21 cellular contexts compared by ENCODE assay signal in the genomic region with DNA sequence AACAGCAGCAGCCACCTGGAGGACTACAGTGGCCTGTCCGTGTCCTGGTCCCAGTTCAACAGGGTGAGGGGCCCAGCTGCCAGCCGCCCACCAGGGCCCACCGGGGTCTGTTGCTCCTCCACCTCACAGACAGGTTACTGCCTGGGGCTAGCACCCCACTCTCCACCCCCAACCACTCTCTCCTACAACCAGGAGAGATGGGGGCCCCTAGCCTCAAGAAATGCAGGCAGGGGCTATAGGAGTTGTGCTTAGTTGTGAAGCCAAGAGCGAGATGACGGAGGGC. TPM values are rescaled to one million over a fixed set of nuclear protein-coding genes. Genes with fewer than 3 reads are reported as not detected.
DNase-seq lines count a peak whose midpoint lies in the region; ATAC-seq and TF ChIP-seq lines count a peak whose summit lies in the region.
"Had no signal": no experiment of that assay in that cellular context is flagged by ENCODE, and none has a peak within 500 bp of the region (broad histone marks: within the 10 kb centered on the region; RNA-seq: fewer than 3 reads in every experiment).

No MANE protein-coding gene starts in this region.

- H3K36me3 ChIP-seq in osteoblast (ENCODE audit: insufficient read depth, low read length), result peaks cover 15% of the 10 kb centered on the region
- H3K36me3 ChIP-seq: BE2C had no signal

- H3K9me3 Mint-ChIP-seq in activated CD8-positive, alpha-beta T cell treated with anti-CD3 and anti-CD28 coated beads for 36 hours, result no peaks in the 10 kb centered on the region
- H3K9me3 Mint-ChIP-seq in activated CD8-positive, alpha-beta T cell treated with anti-CD3 and anti-CD28 coated beads, Interleukin-2, amount 10 ng/mL, durations not matched to agents 7 days and 5 days (ENCODE audit: insufficient read depth), result no peaks in the 10 kb centered on the region
- H3K9me3 Mint-ChIP-seq in activated naive CD8-positive, alpha-beta T cell treated with anti-CD3 and anti-CD28 coated beads, Interleukin-2, amount 10 ng/mL, durations not matched to agents 7 days and 5 days, result no peaks in the 10 kb centered on the region
- H3K9me3 Mint-ChIP-seq: CD4-positive, CD25-positive, alpha-beta regulatory T cell had no signal

- H3K4me1 Mint-ChIP-seq in activated CD8-positive, alpha-beta T cell treated with anti-CD3 and anti-CD28 coated beads for 36 hours (ENCODE audit: low read depth), result peaks cover 58% of the 10 kb centered on the region
- peaks cover 24% of the 10 kb centered on the region for H3K4me1 Mint-ChIP-seq in activated CD8-positive, alpha-beta T cell treated with anti-CD3 and anti-CD28 coated beads, Interleukin-2, amount 10 ng/mL, durations not matched to agents 7 days and 5 days (ENCODE audit: low read depth)
- H3K4me1 Mint-ChIP-seq in activated naive CD8-positive, alpha-beta T cell treated with anti-CD3 and anti-CD28 coated beads, Interleukin-2, amount 10 ng/mL, durations not matched to agents 7 days and 5 days, result peaks cover 14% of the 10 kb centered on the region

- no peaks in the 10 kb centered on the region for H4K20me1 ChIP-seq in osteoblast (ENCODE audit: insufficient read depth, low read length)

- no peaks in the 10 kb centered on the region for H3K27me3 Mint-ChIP-seq in activated CD8-positive, alpha-beta T cell treated with anti-CD3 and anti-CD28 coated beads for 36 hours
- no peaks in the 10 kb centered on the region for H3K27me3 Mint-ChIP-seq in activated CD8-positive, alpha-beta T cell treated with anti-CD3 and anti-CD28 coated beads, Interleukin-2, amount 10 ng/mL, durations not matched to agents 7 days and 5 days (ENCODE audit: low read depth)
- H3K27me3 Mint-ChIP-seq in activated naive CD8-positive, alpha-beta T cell treated with anti-CD3 and anti-CD28 coated beads, Interleukin-2, amount 10 ng/mL, durations not matched to agents 7 days and 5 days, result no peaks in the 10 kb centered on the region
- H3K27me3 Mint-ChIP-seq: CD4-positive, CD25-positive, alpha-beta regulatory T cell had no signal

- H2AFZ ChIP-seq in osteoblast (ENCODE audit: low read length), result no peak overlapping the region

- no peaks in the 10 kb centered on the region for H3K79me2 ChIP-seq in osteoblast (ENCODE audit: insufficient read depth, low read length)

- peak overlapping the region; percentile 57 for H3K4me3 ChIP-seq in Jurkat, Clone E6-1 (ENCODE audit: low read length)
- no peak overlapping the region for H3K4me3 ChIP-seq in osteoblast (ENCODE audit: insufficient read depth, low read length)
- H3K4me3 ChIP-seq: GM12878, Peyer's patch had no signal

- no peak overlapping the region for H3K27ac ChIP-seq in osteoblast (ENCODE audit: low read depth, low read length)
- H3K27ac ChIP-seq: Peyer's patch had no signal

- no peak for ATAC-seq in activated CD8-positive, alpha-beta T cell treated with anti-CD3 and anti-CD28 coated beads for 36 hours
- ATAC-seq in activated CD8-positive, alpha-beta T cell treated with anti-CD3 and anti-CD28 coated beads, Interleukin-2, amount 10 ng/mL, durations not matched to agents 7 days and 5 days, result no peak
- ATAC-seq in activated naive CD8-positive, alpha-beta T cell treated with anti-CD3 and anti-CD28 coated beads, Interleukin-2, amount 10 ng/mL, durations not matched to agents 7 days and 5 days (ENCODE audit: low read depth), result no peak
- no peak for ATAC-seq in HG02981 (IDR thresholded peaks at IDR 0.05; ENCODE audit: unreplicated experiment)
- ATAC-seq: GM12878, HCT116 had no signal

- H3K4me2 ChIP-seq in osteoblast (ENCODE audit: insufficient read depth, low read length), result no peak overlapping the region

- DNase-seq in activated CD8-positive, alpha-beta T cell treated with anti-CD3 and anti-CD28 coated beads for 36 hours, result no peak
- no peak for DNase-seq in activated CD8-positive, alpha-beta T cell treated with anti-CD3 and anti-CD28 coated beads, Interleukin-2, amount 10 ng/mL, durations not matched to agents 7 days and 5 days
- no peak for DNase-seq in Jurkat, Clone E6-1 (ENCODE audit: low read depth, low spot score)
- DNase-seq in activated naive CD8-positive, alpha-beta T cell treated with anti-CD3 and anti-CD28 coated beads, Interleukin-2, amount 10 ng/mL, durations not matched to agents 7 days and 5 days, result no peak
- DNase-seq in osteoblast (ENCODE audit: insufficient read length, low spot score, missing footprints) (peak; percentile 35), dedifferentiated amniotic fluid mesenchymal stem cell (ENCODE audit: extremely low spot score) (no peak), NCI-H510A treated with DMSO at 0.1 percent for 48 hours (lab: John Stamatoyannopoulos, UW) (no peak)
- DNase-seq: BE2C; Calu3; CD4-positive, CD25-positive, alpha-beta regulatory T cell; EL; GOT3; NCI-H1105; NCI-H1694; NCI-H2081 treated with DMSO at 0.1 percent for 48 hours; NCI-H446 treated with DMSO at 0.1 percent for 48 hours; NK-92 treated with Interleukin-12 subunit alpha and Interleukin-12 subunit beta, amount 100 ng/mL, for 24 hours; Peyer's patch had no signal

- POLR2A ChIA-PET in activated CD8-positive, alpha-beta T cell treated with anti-CD3 and anti-CD28 coated beads for 36 hours (lab: Charles Lee), result interaction anchor here (1.0 to 3.8 kb wide), 2 partner anchors 12 to 14 kb away, joined by 3 to 19 read pairs; no protein-coding TSS in a partner anchor
- POLR2A ChIA-PET in activated CD8-positive, alpha-beta T cell treated with anti-CD3 and anti-CD28 coated beads, Interleukin-2, amount 10 ng/mL, durations not matched to agents 7 days and 5 days (lab: Charles Lee), result interaction anchor here (1.5 kb wide), 1 partner anchor 12 kb away, joined by 3 read pairs; no protein-coding TSS in a partner anchor
- POLR2A ChIA-PET in activated naive CD8-positive, alpha-beta T cell treated with anti-CD3 and anti-CD28 coated beads, Interleukin-2, amount 10 ng/mL, durations not matched to agents 7 days and 5 days (lab: Charles Lee), result interaction anchor here (0.6 kb wide), 1 partner anchor 21 kb away, joined by 3 read pairs; no protein-coding TSS in a partner anchor

- CTCF ChIA-PET in activated CD8-positive, alpha-beta T cell treated with anti-CD3 and anti-CD28 coated beads for 36 hours (lab: Charles Lee), result interaction anchor here (1.2 to 1.8 kb wide), 2 partner anchors 97 to 100 kb away, joined by 3 to 4 read pairs; no protein-coding TSS in a partner anchor
- CTCF ChIA-PET in activated CD8-positive, alpha-beta T cell treated with anti-CD3 and anti-CD28 coated beads, Interleukin-2, amount 10 ng/mL, durations not matched to agents 7 days and 5 days (lab: Charles Lee), result interaction anchor here (1.2 kb wide), 1 partner anchor 84 kb away, joined by 5 read pairs; no protein-coding TSS in a partner anchor

- H3K27ac Mint-ChIP-seq in activated CD8-positive, alpha-beta T cell treated with anti-CD3 and anti-CD28 coated beads for 36 hours, result peak overlapping the region; percentile 79
- no peak overlapping the region for H3K27ac Mint-ChIP-seq in activated CD8-positive, alpha-beta T cell treated with anti-CD3 and anti-CD28 coated beads, Interleukin-2, amount 10 ng/mL, durations not matched to agents 7 days and 5 days
- peak overlapping the region; percentile 69 for H3K27ac Mint-ChIP-seq in activated naive CD8-positive, alpha-beta T cell treated with anti-CD3 and anti-CD28 coated beads, Interleukin-2, amount 10 ng/mL, durations not matched to agents 7 days and 5 days

- H3K9me3 ChIP-seq in osteoblast (ENCODE audit: low read depth, low read length), result no peaks in the 10 kb centered on the region
- H3K9me3 ChIP-seq: BE2C, Peyer's patch had no signal

- no peak overlapping the region for H3K4me3 Mint-ChIP-seq in activated CD8-positive, alpha-beta T cell treated with anti-CD3 and anti-CD28 coated beads for 36 hours
- no peak overlapping the region for H3K4me3 Mint-ChIP-seq in activated CD8-positive, alpha-beta T cell treated with anti-CD3 and anti-CD28 coated beads, Interleukin-2, amount 10 ng/mL, durations not matched to agents 7 days and 5 days
- H3K4me3 Mint-ChIP-seq in activated naive CD8-positive, alpha-beta T cell treated with anti-CD3 and anti-CD28 coated beads, Interleukin-2, amount 10 ng/mL, durations not matched to agents 7 days and 5 days, result no peak overlapping the region
- H3K4me3 Mint-ChIP-seq: CD4-positive, CD25-positive, alpha-beta regulatory T cell had no signal

- H3K36me3 Mint-ChIP-seq in activated CD8-positive, alpha-beta T cell treated with anti-CD3 and anti-CD28 coated beads for 36 hours (ENCODE audit: low read depth), result peaks cover 81% of the 10 kb centered on the region
- H3K36me3 Mint-ChIP-seq in activated CD8-positive, alpha-beta T cell treated with anti-CD3 and anti-CD28 coated beads, Interleukin-2, amount 10 ng/mL, durations not matched to agents 7 days and 5 days (ENCODE audit: low read depth), result peaks cover 76% of the 10 kb centered on the region
- H3K36me3 Mint-ChIP-seq in activated naive CD8-positive, alpha-beta T cell treated with anti-CD3 and anti-CD28 coated beads, Interleukin-2, amount 10 ng/mL, durations not matched to agents 7 days and 5 days, result peaks cover 37% of the 10 kb centered on the region

- peaks cover 2% of the 10 kb centered on the region for H3K4me1 ChIP-seq in osteoblast (ENCODE audit: insufficient read depth, low read length)

- TF ChIP-seq CTCF in activated CD8-positive, alpha-beta T cell treated with anti-CD3 and anti-CD28 coated beads for 36 hours (IDR thresholded peaks at IDR 0.05), result no peak
- TF ChIP-seq CTCF in osteoblast (IDR thresholded peaks at IDR 0.05; ENCODE audit: extremely low read depth, low read depth, low read length), result no peak

- intact Hi-C loops in activated CD8-positive, alpha-beta T cell treated with anti-CD3 and anti-CD28 coated beads for 36 hours (cut with micrococcal nuclease), result no loop called here

- no peaks in the 10 kb centered on the region for H3K27me3 ChIP-seq in osteoblast (ENCODE audit: insufficient read depth, low read length)
- H3K27me3 ChIP-seq: BE2C, Peyer's patch had no signal

RNA-seq across cellular contexts. Expression of a gene that starts 18.0 kb away (rescaled TPM):
- 100 to 1,000 TPM; 163 to 190 TPM for total RNA-seq in activated CD8-positive, alpha-beta T cell treated with anti-CD3 and anti-CD28 coated beads for 36 hours
- total RNA-seq in activated CD8-positive, alpha-beta T cell treated with anti-CD3 and anti-CD28 coated beads, Interleukin-2, amount 10 ng/mL, durations not matched to agents 7 days and 5 days, result 100 to 1,000 TPM; 117 to 119 TPM
- 49.8 TPM for polyA plus RNA-seq in Jurkat, Clone E6-1 (2012; ENCODE audit: insufficient read depth, insufficient read length)
- total RNA-seq in activated naive CD8-positive, alpha-beta T cell treated with anti-CD3 and anti-CD28 coated beads, Interleukin-2, amount 10 ng/mL, durations not matched to agents 7 days and 5 days, result 100 to 1,000 TPM; 125 to 131 TPM
- 35.5 and 38.6 TPM in 2 replicates for total RNA-seq in osteoblast

RNA-seq across cellular contexts. Expression of a gene that starts 30.1 kb away (rescaled TPM):
- 100 to 1,000 TPM; 128 to 129 TPM for total RNA-seq in activated CD8-positive, alpha-beta T cell treated with anti-CD3 and anti-CD28 coated beads for 36 hours
- total RNA-seq in activated CD8-positive, alpha-beta T cell treated with anti-CD3 and anti-CD28 coated beads, Interleukin-2, amount 10 ng/mL, durations not matched to agents 7 days and 5 days, result 10 to 100 TPM; 92.7 to 94.4 TPM
- polyA plus RNA-seq in Jurkat, Clone E6-1 (2012; ENCODE audit: insufficient read depth, insufficient read length), result 51.6 TPM
- 100 to 1,000 TPM; 131 to 134 TPM for total RNA-seq in activated naive CD8-positive, alpha-beta T cell treated with anti-CD3 and anti-CD28 coated beads, Interleukin-2, amount 10 ng/mL, durations not matched to agents 7 days and 5 days
- total RNA-seq in osteoblast, result 22.8 and 23.6 TPM in 2 replicates
